Comparison of ENCODE assay signal across 1 cellular context in the genomic region with DNA sequence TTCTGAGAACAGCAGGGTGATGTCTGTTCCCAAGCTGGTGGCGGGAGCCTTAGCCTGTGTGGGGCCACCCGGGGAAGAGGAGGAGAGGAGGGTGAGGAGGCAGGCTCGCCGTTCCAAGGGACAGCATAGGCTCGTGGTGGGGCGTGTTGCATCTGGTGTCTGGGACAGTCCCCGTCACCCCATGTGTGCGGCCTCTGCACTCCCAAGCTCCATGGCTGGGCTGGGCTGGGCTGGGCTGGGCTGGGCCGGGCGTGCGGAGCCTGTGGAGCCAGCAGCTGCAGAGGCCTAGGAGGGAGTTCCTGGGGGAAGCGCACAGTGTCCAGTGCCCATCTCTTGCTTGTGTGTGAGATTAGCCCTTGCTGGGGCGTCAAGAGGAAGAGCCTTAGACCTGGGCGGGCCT.
TF ChIP-seq lines count a peak whose summit lies in the region.

No MANE protein-coding gene starts in this region.

TF ChIP-seq in H1, 55 proteins besides CTCF, POLR2A, EP300 and RAD21:
- TF ChIP-seq NANOG (IDR thresholded peaks at IDR 0.05; ENCODE audit: insufficient read depth, low read depth, low read length, poor library complexity, severe bottlenecking), result no peak
- TF ChIP-seq MAFK (IDR thresholded peaks at IDR 0.05; ENCODE audit: low read depth, low read length), result no peak
- TF ChIP-seq BRCA1 (IDR thresholded peaks at IDR 0.05; ENCODE audit: low read depth, low read length), result no peak
- TF ChIP-seq RNF2 (IDR thresholded peaks at IDR 0.05; ENCODE audit: borderline replicate concordance, low read depth, low read length, missing control alignments, poor library complexity, severe bottlenecking), result no peak
- no peak for TF ChIP-seq RBBP5 (IDR thresholded peaks at IDR 0.05; ENCODE audit: borderline replicate concordance, low read depth, low read length)
- no peak for TF ChIP-seq POU5F1 (IDR thresholded peaks at IDR 0.05; ENCODE audit: low read depth, low read length)
- no peak for TF ChIP-seq CTBP2 (IDR thresholded peaks at IDR 0.05; ENCODE audit: borderline replicate concordance, insufficient read depth, insufficient read length, low read length)
- no peak for TF ChIP-seq CBX8 (IDR thresholded peaks at IDR 0.05; ENCODE audit: borderline replicate concordance, low read depth, low read length)
- TF ChIP-seq, protein P1, sequence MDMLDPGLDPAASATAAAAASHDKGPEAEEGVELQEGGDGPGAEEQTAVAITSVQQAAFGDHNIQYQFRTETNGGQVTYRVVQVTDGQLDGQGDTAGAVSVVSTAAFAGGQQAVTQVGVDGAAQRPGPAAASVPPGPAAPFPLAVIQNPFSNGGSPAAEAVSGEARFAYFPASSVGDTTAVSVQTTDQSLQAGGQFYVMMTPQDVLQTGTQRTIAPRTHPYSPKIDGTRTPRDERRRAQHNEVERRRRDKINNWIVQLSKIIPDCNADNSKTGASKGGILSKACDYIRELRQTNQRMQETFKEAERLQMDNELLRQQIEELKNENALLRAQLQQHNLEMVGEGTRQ (IDR thresholded peaks at IDR 0.05; ENCODE audit: low read length), result no peak
- no peak for TF ChIP-seq HDAC2 (IDR thresholded peaks at IDR 0.05; ENCODE audit: borderline replicate concordance in 1 of 2, low read depth in 2 of 2, low read length in 2 of 2)
- no peak for TF ChIP-seq EGR1 (IDR thresholded peaks at IDR 0.05; ENCODE audit: borderline replicate concordance, low read depth, low read length)
- no peak for TF ChIP-seq SIRT6 (IDR thresholded peaks at IDR 0.05; ENCODE audit: low read length)
- no peak for TF ChIP-seq SUZ12 (IDR thresholded peaks at IDR 0.05; ENCODE audit: low read length)
- TF ChIP-seq, protein P2, sequence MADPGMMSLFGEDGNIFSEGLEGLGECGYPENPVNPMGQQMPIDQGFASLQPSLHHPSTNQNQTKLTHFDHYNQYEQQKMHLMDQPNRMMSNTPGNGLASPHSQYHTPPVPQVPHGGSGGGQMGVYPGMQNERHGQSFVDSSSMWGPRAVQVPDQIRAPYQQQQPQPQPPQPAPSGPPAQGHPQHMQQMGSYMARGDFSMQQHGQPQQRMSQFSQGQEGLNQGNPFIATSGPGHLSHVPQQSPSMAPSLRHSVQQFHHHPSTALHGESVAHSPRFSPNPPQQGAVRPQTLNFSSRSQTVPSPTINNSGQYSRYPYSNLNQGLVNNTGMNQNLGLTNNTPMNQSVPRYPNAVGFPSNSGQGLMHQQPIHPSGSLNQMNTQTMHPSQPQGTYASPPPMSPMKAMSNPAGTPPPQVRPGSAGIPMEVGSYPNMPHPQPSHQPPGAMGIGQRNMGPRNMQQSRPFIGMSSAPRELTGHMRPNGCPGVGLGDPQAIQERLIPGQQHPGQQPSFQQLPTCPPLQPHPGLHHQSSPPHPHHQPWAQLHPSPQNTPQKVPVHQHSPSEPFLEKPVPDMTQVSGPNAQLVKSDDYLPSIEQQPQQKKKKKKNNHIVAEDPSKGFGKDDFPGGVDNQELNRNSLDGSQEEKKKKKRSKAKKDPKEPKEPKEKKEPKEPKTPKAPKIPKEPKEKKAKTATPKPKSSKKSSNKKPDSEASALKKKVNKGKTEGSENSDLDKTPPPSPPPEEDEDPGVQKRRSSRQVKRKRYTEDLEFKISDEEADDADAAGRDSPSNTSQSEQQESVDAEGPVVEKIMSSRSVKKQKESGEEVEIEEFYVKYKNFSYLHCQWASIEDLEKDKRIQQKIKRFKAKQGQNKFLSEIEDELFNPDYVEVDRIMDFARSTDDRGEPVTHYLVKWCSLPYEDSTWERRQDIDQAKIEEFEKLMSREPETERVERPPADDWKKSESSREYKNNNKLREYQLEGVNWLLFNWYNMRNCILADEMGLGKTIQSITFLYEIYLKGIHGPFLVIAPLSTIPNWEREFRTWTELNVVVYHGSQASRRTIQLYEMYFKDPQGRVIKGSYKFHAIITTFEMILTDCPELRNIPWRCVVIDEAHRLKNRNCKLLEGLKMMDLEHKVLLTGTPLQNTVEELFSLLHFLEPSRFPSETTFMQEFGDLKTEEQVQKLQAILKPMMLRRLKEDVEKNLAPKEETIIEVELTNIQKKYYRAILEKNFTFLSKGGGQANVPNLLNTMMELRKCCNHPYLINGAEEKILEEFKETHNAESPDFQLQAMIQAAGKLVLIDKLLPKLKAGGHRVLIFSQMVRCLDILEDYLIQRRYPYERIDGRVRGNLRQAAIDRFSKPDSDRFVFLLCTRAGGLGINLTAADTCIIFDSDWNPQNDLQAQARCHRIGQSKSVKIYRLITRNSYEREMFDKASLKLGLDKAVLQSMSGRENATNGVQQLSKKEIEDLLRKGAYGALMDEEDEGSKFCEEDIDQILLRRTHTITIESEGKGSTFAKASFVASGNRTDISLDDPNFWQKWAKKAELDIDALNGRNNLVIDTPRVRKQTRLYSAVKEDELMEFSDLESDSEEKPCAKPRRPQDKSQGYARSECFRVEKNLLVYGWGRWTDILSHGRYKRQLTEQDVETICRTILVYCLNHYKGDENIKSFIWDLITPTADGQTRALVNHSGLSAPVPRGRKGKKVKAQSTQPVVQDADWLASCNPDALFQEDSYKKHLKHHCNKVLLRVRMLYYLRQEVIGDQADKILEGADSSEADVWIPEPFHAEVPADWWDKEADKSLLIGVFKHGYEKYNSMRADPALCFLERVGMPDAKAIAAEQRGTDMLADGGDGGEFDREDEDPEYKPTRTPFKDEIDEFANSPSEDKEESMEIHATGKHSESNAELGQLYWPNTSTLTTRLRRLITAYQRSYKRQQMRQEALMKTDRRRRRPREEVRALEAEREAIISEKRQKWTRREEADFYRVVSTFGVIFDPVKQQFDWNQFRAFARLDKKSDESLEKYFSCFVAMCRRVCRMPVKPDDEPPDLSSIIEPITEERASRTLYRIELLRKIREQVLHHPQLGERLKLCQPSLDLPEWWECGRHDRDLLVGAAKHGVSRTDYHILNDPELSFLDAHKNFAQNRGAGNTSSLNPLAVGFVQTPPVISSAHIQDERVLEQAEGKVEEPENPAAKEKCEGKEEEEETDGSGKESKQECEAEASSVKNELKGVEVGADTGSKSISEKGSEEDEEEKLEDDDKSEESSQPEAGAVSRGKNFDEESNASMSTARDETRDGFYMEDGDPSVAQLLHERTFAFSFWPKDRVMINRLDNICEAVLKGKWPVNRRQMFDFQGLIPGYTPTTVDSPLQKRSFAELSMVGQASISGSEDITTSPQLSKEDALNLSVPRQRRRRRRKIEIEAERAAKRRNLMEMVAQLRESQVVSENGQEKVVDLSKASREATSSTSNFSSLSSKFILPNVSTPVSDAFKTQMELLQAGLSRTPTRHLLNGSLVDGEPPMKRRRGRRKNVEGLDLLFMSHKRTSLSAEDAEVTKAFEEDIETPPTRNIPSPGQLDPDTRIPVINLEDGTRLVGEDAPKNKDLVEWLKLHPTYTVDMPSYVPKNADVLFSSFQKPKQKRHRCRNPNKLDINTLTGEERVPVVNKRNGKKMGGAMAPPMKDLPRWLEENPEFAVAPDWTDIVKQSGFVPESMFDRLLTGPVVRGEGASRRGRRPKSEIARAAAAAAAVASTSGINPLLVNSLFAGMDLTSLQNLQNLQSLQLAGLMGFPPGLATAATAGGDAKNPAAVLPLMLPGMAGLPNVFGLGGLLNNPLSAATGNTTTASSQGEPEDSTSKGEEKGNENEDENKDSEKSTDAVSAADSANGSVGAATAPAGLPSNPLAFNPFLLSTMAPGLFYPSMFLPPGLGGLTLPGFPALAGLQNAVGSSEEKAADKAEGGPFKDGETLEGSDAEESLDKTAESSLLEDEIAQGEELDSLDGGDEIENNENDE (IDR thresholded peaks at IDR 0.05; ENCODE audit: insufficient replicate concordance, low read length), result no peak
- TF ChIP-seq POLR2AphosphoS5 (IDR thresholded peaks at IDR 0.05; ENCODE audit: low read depth, low read length), result no peak
